In the genomic region with DNA sequence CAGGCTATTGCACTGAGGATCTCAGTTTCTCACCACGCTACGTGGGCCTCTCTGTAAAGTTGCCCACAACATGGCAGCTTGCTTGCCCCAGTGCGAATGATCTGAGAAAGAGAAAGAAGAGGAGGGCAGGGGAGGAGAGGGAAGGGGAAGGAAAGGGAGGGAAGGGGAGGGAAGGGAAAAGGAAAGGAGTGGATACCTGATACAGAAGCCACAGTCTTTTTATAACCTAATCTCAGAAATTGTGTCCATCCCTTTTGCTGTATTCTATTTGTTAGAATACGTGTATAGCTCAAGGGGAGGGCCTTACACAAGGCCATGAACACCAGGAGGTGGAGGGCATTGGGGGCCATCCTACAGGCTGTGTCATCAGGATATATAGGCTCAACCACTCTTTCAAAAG, we compare ENCODE assay signal across 6 cellular contexts.
"Had no signal": no experiment of that assay in that cellular context is flagged by ENCODE, and none has a peak within 500 bp of the region (broad histone marks: within the 10 kb centered on the region; RNA-seq: fewer than 3 reads in every experiment).

No MANE protein-coding gene starts in this region.

- H2AFZ ChIP-seq: GM23248 had no signal

- H3K9me3 ChIP-seq: HAP-1 had no signal

- H3K27ac ChIP-seq: GM23248 had no signal

- H3K36me3 ChIP-seq: HAP-1 had no signal

- H3K9ac ChIP-seq: GM23248 had no signal

- ATAC-seq: HCT116, K562 had no signal

- DNase-seq: GM23248, GOT3, H7 had no signal

- H3K4me1 ChIP-seq: HAP-1 had no signal

- H3K4me3 ChIP-seq: GM23248, HAP-1, K562 had no signal
